1 cellular context compared by ENCODE assay signal in the genomic region with DNA sequence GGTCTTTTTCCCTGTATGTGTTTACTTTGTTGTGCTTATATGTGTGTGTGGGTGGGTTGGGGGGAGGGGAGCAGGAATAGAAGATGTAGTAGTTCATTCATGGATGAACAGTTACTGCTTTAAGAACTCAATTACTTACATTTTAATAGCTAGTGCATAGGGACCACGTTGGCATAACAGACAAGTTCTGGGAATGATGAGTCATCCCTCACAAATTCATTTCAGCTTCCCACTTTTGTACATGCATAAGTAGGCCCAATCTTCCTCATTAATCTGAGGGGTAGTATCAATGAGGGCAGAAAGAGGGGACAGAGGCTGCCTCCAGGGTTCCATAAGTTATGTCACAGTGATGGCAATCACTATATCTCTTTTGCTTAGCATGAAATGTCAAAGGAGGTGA.
TF ChIP-seq lines count a peak whose summit lies in the region.

No MANE protein-coding gene starts in this region.

TF ChIP-seq in K562, 482 proteins besides CTCF, POLR2A, EP300 and RAD21 (continued from another document and continues in another):
- TF ChIP-seq, protein P1, sequence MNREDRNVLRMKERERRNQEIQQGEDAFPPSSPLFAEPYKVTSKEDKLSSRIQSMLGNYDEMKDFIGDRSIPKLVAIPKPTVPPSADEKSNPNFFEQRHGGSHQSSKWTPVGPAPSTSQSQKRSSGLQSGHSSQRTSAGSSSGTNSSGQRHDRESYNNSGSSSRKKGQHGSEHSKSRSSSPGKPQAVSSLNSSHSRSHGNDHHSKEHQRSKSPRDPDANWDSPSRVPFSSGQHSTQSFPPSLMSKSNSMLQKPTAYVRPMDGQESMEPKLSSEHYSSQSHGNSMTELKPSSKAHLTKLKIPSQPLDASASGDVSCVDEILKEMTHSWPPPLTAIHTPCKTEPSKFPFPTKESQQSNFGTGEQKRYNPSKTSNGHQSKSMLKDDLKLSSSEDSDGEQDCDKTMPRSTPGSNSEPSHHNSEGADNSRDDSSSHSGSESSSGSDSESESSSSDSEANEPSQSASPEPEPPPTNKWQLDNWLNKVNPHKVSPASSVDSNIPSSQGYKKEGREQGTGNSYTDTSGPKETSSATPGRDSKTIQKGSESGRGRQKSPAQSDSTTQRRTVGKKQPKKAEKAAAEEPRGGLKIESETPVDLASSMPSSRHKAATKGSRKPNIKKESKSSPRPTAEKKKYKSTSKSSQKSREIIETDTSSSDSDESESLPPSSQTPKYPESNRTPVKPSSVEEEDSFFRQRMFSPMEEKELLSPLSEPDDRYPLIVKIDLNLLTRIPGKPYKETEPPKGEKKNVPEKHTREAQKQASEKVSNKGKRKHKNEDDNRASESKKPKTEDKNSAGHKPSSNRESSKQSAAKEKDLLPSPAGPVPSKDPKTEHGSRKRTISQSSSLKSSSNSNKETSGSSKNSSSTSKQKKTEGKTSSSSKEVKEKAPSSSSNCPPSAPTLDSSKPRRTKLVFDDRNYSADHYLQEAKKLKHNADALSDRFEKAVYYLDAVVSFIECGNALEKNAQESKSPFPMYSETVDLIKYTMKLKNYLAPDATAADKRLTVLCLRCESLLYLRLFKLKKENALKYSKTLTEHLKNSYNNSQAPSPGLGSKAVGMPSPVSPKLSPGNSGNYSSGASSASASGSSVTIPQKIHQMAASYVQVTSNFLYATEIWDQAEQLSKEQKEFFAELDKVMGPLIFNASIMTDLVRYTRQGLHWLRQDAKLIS (CRISPR knock-in tag; IDR thresholded peaks at IDR 0.05) = no peak
- peak; percentile 59 for TF ChIP-seq NFE2L1 (tag; IDR thresholded peaks at IDR 0.05; ENCODE audit: borderline replicate concordance, low read depth)
- TF ChIP-seq FOXA1 (IDR thresholded peaks at IDR 0.05; ENCODE audit: borderline replicate concordance) = no peak
- peak; percentile 88 for TF ChIP-seq JUND (IDR thresholded peaks at IDR 0.05; ENCODE audit: borderline replicate concordance, low read depth, low read length)
- TF ChIP-seq JUND (tag; IDR thresholded peaks at IDR 0.05; ENCODE audit: borderline replicate concordance, low read depth, low read length) = peak; percentile 93
- no peak for TF ChIP-seq SPI1 (IDR thresholded peaks at IDR 0.05; ENCODE audit: borderline replicate concordance, low read depth, low read length)
- no peak for TF ChIP-seq DDX20 (tag; IDR thresholded peaks at IDR 0.05; ENCODE audit: low read depth)
- no peak for TF ChIP-seq ZNF431 (CRISPR knock-in tag; IDR thresholded peaks at IDR 0.05)
- no peak for TF ChIP-seq ZFPM2 (CRISPR knock-in tag; IDR thresholded peaks at IDR 0.05)
- TF ChIP-seq, protein P2, sequence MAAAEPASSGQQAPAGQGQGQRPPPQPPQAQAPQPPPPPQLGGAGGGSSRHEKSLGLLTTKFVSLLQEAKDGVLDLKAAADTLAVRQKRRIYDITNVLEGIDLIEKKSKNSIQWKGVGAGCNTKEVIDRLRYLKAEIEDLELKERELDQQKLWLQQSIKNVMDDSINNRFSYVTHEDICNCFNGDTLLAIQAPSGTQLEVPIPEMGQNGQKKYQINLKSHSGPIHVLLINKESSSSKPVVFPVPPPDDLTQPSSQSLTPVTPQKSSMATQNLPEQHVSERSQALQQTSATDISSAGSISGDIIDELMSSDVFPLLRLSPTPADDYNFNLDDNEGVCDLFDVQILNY (CRISPR knock-in tag; IDR thresholded peaks at IDR 0.05) = no peak
- peak; percentile 80 for TF ChIP-seq FOSL1 (tag; conservative IDR thresholded peaks at IDR 0.05)
- TF ChIP-seq, protein P3, sequence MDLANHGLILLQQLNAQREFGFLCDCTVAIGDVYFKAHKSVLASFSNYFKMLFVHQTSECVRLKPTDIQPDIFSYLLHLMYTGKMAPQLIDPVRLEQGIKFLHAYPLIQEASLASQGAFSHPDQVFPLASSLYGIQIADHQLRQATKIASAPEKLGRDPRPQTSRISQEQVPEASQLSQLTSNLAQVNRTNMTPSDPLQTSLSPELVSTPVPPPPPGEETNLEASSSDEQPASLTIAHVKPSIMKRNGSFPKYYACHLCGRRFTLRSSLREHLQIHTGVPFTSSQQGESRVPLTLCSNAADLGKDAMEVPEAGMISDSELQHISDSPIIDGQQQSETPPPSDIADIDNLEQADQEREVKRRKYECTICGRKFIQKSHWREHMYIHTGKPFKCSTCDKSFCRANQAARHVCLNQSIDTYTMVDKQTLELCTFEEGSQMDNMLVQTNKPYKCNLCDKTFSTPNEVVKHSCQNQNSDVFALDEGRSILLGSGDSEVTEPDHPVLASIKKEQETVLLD (IDR thresholded peaks at IDR 0.05) = no peak
- TF ChIP-seq SMARCB1 (IDR thresholded peaks at IDR 0.05; ENCODE audit: insufficient read length, low read depth) = no peak
- no peak for TF ChIP-seq ZNF589 (CRISPR knock-in tag; IDR thresholded peaks at IDR 0.05; ENCODE audit: low read depth)
- TF ChIP-seq, protein P4, sequence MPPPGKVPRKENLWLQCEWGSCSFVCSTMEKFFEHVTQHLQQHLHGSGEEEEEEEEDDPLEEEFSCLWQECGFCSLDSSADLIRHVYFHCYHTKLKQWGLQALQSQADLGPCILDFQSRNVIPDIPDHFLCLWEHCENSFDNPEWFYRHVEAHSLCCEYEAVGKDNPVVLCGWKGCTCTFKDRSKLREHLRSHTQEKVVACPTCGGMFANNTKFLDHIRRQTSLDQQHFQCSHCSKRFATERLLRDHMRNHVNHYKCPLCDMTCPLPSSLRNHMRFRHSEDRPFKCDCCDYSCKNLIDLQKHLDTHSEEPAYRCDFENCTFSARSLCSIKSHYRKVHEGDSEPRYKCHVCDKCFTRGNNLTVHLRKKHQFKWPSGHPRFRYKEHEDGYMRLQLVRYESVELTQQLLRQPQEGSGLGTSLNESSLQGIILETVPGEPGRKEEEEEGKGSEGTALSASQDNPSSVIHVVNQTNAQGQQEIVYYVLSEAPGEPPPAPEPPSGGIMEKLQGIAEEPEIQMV (tag; conservative IDR thresholded peaks at IDR 0.05; ENCODE audit: low read depth) = no peak
- TF ChIP-seq, protein P5, sequence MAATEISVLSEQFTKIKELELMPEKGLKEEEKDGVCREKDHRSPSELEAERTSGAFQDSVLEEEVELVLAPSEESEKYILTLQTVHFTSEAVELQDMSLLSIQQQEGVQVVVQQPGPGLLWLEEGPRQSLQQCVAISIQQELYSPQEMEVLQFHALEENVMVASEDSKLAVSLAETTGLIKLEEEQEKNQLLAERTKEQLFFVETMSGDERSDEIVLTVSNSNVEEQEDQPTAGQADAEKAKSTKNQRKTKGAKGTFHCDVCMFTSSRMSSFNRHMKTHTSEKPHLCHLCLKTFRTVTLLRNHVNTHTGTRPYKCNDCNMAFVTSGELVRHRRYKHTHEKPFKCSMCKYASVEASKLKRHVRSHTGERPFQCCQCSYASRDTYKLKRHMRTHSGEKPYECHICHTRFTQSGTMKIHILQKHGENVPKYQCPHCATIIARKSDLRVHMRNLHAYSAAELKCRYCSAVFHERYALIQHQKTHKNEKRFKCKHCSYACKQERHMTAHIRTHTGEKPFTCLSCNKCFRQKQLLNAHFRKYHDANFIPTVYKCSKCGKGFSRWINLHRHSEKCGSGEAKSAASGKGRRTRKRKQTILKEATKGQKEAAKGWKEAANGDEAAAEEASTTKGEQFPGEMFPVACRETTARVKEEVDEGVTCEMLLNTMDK (IDR thresholded peaks at IDR 0.05; ENCODE audit: borderline replicate concordance, insufficient read depth, low read depth, low read length, poor library complexity, severe bottlenecking) = no peak
- no peak for TF ChIP-seq ZKSCAN3 (CRISPR knock-in tag; IDR thresholded peaks at IDR 0.05)
- no peak for TF ChIP-seq ZNF140 (CRISPR knock-in tag; IDR thresholded peaks at IDR 0.05)
- TF ChIP-seq, protein P6, sequence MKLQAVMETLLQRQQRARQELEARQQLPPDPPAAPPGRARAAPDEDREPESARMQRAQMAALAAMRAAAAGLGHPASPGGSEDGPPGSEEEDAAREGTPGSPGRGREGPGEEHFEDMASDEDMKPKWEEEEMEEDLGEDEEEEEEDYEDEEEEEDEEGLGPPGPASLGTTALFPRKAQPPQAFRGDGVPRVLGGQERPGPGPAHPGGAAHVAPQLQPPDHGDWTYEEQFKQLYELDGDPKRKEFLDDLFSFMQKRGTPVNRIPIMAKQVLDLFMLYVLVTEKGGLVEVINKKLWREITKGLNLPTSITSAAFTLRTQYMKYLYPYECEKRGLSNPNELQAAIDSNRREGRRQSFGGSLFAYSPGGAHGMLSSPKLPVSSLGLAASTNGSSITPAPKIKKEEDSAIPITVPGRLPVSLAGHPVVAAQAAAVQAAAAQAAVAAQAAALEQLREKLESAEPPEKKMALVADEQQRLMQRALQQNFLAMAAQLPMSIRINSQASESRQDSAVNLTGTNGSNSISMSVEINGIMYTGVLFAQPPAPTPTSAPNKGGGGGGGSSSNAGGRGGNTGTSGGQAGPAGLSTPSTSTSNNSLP (IDR thresholded peaks at IDR 0.05; ENCODE audit: borderline replicate concordance, low read depth, low read length) = no peak
- no peak for TF ChIP-seq POLR2H (tag; IDR thresholded peaks at IDR 0.05; ENCODE audit: low read depth)
- no peak for TF ChIP-seq DPF2 (IDR thresholded peaks at IDR 0.05)
- no peak for TF ChIP-seq PHB (CRISPR knock-in tag; IDR thresholded peaks at IDR 0.05)
- no peak for TF ChIP-seq SOX6 (IDR thresholded peaks at IDR 0.05)
- TF ChIP-seq KAT7 (CRISPR knock-in tag; IDR thresholded peaks at IDR 0.05; ENCODE audit: borderline replicate concordance) = no peak
- 0 out of 2 replicates have a peak, but pooled peaks have one; percentile 21 for TF ChIP-seq EP400 (IDR thresholded peaks at IDR 0.05)
- TF ChIP-seq CHD1 (IDR thresholded peaks at IDR 0.05; ENCODE audit: low read length) = no peak
- no peak for TF ChIP-seq GABPA (tag; conservative IDR thresholded peaks at IDR 0.05; ENCODE audit: low read depth)
- peak; percentile 59 for TF ChIP-seq ZNF316 (IDR thresholded peaks at IDR 0.05)
- peak; percentile 74 for TF ChIP-seq MAFK (IDR thresholded peaks at IDR 0.05; ENCODE audit: low read length)
- TF ChIP-seq STAG1 (CRISPR knock-in tag; IDR thresholded peaks at IDR 0.05; ENCODE audit: borderline replicate concordance) = no peak
- no peak for TF ChIP-seq HNRNPLL (IDR thresholded peaks at IDR 0.05; ENCODE audit: low read depth, low read length, poor library complexity, severe bottlenecking)
- no peak for TF ChIP-seq HDAC1 (IDR thresholded peaks at IDR 0.05)
- TF ChIP-seq, protein P7, sequence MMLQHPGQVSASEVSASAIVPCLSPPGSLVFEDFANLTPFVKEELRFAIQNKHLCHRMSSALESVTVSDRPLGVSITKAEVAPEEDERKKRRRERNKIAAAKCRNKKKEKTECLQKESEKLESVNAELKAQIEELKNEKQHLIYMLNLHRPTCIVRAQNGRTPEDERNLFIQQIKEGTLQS (IDR thresholded peaks at IDR 0.05) = peak; percentile 88
- TF ChIP-seq, protein P7 (CRISPR knock-in tag; conservative IDR thresholded peaks at IDR 0.05) = no peak
- TF ChIP-seq CBFB (CRISPR knock-in tag; IDR thresholded peaks at IDR 0.05) = no peak
- no peak for TF ChIP-seq CHCHD3 (CRISPR knock-in tag; IDR thresholded peaks at IDR 0.05)
- TF ChIP-seq, protein P8, sequence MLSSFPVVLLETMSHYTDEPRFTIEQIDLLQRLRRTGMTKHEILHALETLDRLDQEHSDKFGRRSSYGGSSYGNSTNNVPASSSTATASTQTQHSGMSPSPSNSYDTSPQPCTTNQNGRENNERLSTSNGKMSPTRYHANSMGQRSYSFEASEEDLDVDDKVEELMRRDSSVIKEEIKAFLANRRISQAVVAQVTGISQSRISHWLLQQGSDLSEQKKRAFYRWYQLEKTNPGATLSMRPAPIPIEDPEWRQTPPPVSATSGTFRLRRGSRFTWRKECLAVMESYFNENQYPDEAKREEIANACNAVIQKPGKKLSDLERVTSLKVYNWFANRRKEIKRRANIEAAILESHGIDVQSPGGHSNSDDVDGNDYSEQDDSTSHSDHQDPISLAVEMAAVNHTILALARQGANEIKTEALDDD (IDR thresholded peaks at IDR 0.05) = no peak
- peak; percentile 55; the same call in 1 of the 2 replicates for TF ChIP-seq ARID1B (IDR thresholded peaks at IDR 0.05)
- TF ChIP-seq GTF2E2 (tag; IDR thresholded peaks at IDR 0.05) = no peak
- TF ChIP-seq, protein P9, sequence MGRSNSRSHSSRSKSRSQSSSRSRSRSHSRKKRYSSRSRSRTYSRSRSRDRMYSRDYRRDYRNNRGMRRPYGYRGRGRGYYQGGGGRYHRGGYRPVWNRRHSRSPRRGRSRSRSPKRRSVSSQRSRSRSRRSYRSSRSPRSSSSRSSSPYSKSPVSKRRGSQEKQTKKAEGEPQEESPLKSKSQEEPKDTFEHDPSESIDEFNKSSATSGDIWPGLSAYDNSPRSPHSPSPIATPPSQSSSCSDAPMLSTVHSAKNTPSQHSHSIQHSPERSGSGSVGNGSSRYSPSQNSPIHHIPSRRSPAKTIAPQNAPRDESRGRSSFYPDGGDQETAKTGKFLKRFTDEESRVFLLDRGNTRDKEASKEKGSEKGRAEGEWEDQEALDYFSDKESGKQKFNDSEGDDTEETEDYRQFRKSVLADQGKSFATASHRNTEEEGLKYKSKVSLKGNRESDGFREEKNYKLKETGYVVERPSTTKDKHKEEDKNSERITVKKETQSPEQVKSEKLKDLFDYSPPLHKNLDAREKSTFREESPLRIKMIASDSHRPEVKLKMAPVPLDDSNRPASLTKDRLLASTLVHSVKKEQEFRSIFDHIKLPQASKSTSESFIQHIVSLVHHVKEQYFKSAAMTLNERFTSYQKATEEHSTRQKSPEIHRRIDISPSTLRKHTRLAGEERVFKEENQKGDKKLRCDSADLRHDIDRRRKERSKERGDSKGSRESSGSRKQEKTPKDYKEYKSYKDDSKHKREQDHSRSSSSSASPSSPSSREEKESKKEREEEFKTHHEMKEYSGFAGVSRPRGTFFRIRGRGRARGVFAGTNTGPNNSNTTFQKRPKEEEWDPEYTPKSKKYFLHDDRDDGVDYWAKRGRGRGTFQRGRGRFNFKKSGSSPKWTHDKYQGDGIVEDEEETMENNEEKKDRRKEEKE (IDR thresholded peaks at IDR 0.05; ENCODE audit: borderline replicate concordance in 1 of 2, control insufficient read depth in 1 of 2, low read depth in 2 of 2, low read length in 1 of 2) = no peak
- TF ChIP-seq IFI16 (CRISPR knock-in tag; IDR thresholded peaks at IDR 0.05) = no peak
- TF ChIP-seq NELFE (IDR thresholded peaks at IDR 0.05; ENCODE audit: insufficient read depth, insufficient read length) = no peak
- TF ChIP-seq CTBP1 (IDR thresholded peaks at IDR 0.05; ENCODE audit: borderline replicate concordance) = no peak
- 0 out of 2 replicates have a peak, but pooled peaks have one; percentile 23 for TF ChIP-seq JUN (IDR thresholded peaks at IDR 0.05; ENCODE audit: borderline replicate concordance, low read depth, low read length)
- TF ChIP-seq JUN (CRISPR knock-in tag; IDR thresholded peaks at IDR 0.05; ENCODE audit: borderline replicate concordance) = no peak
- TF ChIP-seq, protein P10, sequence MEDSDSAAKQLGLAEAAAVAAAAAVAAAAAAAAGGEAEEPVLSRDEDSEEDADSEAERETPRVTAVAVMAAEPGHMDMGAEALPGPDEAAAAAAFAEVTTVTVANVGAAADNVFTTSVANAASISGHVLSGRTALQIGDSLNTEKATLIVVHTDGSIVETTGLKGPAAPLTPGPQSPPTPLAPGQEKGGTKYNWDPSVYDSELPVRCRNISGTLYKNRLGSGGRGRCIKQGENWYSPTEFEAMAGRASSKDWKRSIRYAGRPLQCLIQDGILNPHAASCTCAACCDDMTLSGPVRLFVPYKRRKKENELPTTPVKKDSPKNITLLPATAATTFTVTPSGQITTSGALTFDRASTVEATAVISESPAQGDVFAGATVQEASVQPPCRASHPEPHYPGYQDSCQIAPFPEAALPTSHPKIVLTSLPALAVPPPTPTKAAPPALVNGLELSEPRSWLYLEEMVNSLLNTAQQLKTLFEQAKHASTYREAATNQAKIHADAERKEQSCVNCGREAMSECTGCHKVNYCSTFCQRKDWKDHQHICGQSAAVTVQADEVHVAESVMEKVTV (CRISPR knock-in tag; IDR thresholded peaks at IDR 0.05) = no peak
